ENCODE assay signal across 8 cellular contexts in the genomic region with DNA sequence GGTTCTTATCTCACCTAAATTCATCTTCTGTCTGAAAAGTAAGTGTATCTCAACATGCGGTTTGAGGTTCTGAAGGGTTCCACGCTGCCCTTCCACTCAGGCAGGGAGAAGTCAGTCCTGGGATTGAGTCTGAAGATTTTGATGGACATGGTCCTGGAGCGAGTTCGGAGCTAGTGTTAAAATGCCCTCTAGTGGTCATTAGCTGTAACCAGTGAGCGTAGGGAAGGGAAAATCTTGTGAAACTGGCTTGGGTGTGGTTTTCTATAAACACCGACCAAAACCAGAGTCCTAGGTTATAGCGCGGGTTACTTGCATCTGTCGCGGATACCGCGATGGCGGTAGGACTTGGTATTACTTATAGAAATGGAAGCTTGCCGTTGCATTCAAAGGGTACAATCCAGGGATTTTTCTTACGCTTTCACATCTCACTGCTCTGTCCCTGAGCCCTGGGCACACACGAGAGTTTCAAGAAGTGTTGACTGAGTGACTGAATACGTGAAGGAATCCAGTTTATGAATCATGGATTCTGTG.
DNase-seq lines count a peak whose midpoint lies in the region; ATAC-seq, FAIRE-seq and TF ChIP-seq lines count a peak whose summit lies in the region.

No MANE protein-coding gene starts in this region.

- H3K4me1 ChIP-seq in PC-3 (ENCODE audit: insufficient read depth, low read length): peaks cover 6% of the 10 kb centered on the region; the same call in 1 of the 2 replicates

- no peak overlapping the region for H3K9ac ChIP-seq in PC-3 (ENCODE audit: low read length)

- ATAC-seq in PC-3: peak; percentile 93

- POLR2A ChIA-PET in PC-3 (lab: Charles Lee; ENCODE audit: unreplicated experiment): no interaction called here

- intact Hi-C loops in PC-3 (cut with micrococcal nuclease): no loop called here

- no peaks in the 10 kb centered on the region for H3K9me3 ChIP-seq in PC-3 (ENCODE audit: low read length)

- peak overlapping the region; percentile 77 for H2AFZ ChIP-seq in PC-3 (ENCODE audit: low read length)

- TF ChIP-seq CTCF in PC-3 (conservative IDR thresholded peaks at IDR 0.05; ENCODE audit: low read depth, low read length): peak; percentile 85

- peak; percentile 6 for DNase-seq in activated CD4-positive, alpha-beta T cell treated with anti-CD3 and anti-CD28 coated beads for 48 hours
- DNase-seq in activated CD4-positive, alpha-beta T cell treated with anti-CD3 and anti-CD28 coated beads, Interleukin-2, amount 50 U/mL, for 48 hours: no peak
- DNase-seq in H54 (ENCODE audit: insufficient read length, low spot score): peak; percentile 42
- DNase-seq in Jurkat, Clone E6-1 (ENCODE audit: low read depth, low spot score): peak; percentile 26
- DNase-seq in PC-3: peak; percentile 85
- peak; percentile 60 for DNase-seq in epidermal melanocyte (ENCODE audit: insufficient read length, low spot score)
- peak; percentile 66 for DNase-seq in midbrain (lab: John Stamatoyannopoulos, UW)
- no peak for DNase-seq in activated CD8-positive, alpha-beta memory T cell treated with anti-CD3 and anti-CD28 coated beads for 24 hours

- peak overlapping the region; percentile 86 for H3K4me2 ChIP-seq in PC-3 (ENCODE audit: low read length)

- no peak for TF ChIP-seq POLR2A in H54 (IDR thresholded peaks at IDR 0.05; ENCODE audit: low read depth, low read length)

- no peaks in the 10 kb centered on the region for H3K79me2 ChIP-seq in PC-3 (ENCODE audit: low read length)

- H3K27ac ChIP-seq in PC-3 (ENCODE audit: low read length): no peak overlapping the region

- peaks cover 14% of the 10 kb centered on the region; the same call in 1 of the 2 replicates for H3K27me3 ChIP-seq in PC-3 (ENCODE audit: low read length)

- no peaks in the 10 kb centered on the region for H3F3A ChIP-seq in PC-3 (ENCODE audit: low read length, unreplicated experiment)

- no TSS peak for BruUV-seq in PC-3 (replicated peaks; lab: Mats Ljungman, UMichigan)

- FAIRE-seq in H54 (lab: Jason Lieb, UNC): no peak

- H4K20me1 ChIP-seq in PC-3 (ENCODE audit: low read length): no peaks in the 10 kb centered on the region

- CTCF ChIA-PET in PC-3 (lab: Charles Lee): interaction anchor here (0.5 to 1.3 kb wide), 7 partner anchors 20 to 672 kb away, joined by 3 to 11 read pairs (median 4); no protein-coding TSS in a partner anchor

- H3K4me3 ChIP-seq in Jurkat, Clone E6-1 (ENCODE audit: low read length): no peak overlapping the region
- peak overlapping the region; percentile 64 for H3K4me3 ChIP-seq in PC-3 (ENCODE audit: low read length)

- H3K36me3 ChIP-seq in PC-3 (ENCODE audit: low read depth, low read length): no peaks in the 10 kb centered on the region

- no peaks in the 10 kb centered on the region for H3K9me2 ChIP-seq in PC-3 (replicated peaks; ENCODE audit: low read length)

Comparison
In these comparisons a context has a peak if more than half of its experiments do, and no peak if none do; other contexts are left out.
1. DNase-seq: peak in activated CD4-positive, alpha-beta T cell treated with anti-CD3 and anti-CD28 coated beads for 48 hours (single experiment), H54 (single experiment), Jurkat, Clone E6-1 (single experiment), PC-3 (single experiment), epidermal melanocyte (single experiment) and midbrain (single experiment); none in activated CD4-positive, alpha-beta T cell treated with anti-CD3 and anti-CD28 coated beads, Interleukin-2, amount 50 U/mL, for 48 hours (0 of 2) and activated CD8-positive, alpha-beta memory T cell treated with anti-CD3 and anti-CD28 coated beads for 24 hours (single experiment).